1 cellular context compared by ENCODE assay signal in the genomic region with DNA sequence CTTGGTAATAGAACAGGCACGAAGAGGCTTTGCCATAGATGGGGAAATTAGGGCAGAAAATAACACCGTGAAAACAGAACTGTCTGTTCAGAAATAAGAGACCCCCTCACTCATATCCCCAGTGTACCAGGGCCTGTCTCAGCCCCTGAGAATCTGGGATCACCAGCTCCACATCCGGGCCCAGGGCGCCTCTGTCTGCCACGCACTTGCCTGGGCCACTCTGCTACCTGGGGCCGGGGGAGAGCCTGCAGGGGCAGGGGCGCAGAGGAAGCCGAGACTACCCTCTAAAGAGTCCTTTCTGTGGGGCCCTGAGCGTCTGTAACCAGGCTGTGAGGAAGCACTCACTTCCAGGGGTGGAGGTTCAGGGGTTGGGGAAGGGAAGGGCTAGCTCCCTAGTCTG.
TF ChIP-seq lines count a peak whose summit lies in the region.

No MANE protein-coding gene starts in this region.

TF ChIP-seq in GM23338, 12 proteins besides CTCF, POLR2A, EP300 and RAD21 (continued from another document):
- TF ChIP-seq, protein P1, sequence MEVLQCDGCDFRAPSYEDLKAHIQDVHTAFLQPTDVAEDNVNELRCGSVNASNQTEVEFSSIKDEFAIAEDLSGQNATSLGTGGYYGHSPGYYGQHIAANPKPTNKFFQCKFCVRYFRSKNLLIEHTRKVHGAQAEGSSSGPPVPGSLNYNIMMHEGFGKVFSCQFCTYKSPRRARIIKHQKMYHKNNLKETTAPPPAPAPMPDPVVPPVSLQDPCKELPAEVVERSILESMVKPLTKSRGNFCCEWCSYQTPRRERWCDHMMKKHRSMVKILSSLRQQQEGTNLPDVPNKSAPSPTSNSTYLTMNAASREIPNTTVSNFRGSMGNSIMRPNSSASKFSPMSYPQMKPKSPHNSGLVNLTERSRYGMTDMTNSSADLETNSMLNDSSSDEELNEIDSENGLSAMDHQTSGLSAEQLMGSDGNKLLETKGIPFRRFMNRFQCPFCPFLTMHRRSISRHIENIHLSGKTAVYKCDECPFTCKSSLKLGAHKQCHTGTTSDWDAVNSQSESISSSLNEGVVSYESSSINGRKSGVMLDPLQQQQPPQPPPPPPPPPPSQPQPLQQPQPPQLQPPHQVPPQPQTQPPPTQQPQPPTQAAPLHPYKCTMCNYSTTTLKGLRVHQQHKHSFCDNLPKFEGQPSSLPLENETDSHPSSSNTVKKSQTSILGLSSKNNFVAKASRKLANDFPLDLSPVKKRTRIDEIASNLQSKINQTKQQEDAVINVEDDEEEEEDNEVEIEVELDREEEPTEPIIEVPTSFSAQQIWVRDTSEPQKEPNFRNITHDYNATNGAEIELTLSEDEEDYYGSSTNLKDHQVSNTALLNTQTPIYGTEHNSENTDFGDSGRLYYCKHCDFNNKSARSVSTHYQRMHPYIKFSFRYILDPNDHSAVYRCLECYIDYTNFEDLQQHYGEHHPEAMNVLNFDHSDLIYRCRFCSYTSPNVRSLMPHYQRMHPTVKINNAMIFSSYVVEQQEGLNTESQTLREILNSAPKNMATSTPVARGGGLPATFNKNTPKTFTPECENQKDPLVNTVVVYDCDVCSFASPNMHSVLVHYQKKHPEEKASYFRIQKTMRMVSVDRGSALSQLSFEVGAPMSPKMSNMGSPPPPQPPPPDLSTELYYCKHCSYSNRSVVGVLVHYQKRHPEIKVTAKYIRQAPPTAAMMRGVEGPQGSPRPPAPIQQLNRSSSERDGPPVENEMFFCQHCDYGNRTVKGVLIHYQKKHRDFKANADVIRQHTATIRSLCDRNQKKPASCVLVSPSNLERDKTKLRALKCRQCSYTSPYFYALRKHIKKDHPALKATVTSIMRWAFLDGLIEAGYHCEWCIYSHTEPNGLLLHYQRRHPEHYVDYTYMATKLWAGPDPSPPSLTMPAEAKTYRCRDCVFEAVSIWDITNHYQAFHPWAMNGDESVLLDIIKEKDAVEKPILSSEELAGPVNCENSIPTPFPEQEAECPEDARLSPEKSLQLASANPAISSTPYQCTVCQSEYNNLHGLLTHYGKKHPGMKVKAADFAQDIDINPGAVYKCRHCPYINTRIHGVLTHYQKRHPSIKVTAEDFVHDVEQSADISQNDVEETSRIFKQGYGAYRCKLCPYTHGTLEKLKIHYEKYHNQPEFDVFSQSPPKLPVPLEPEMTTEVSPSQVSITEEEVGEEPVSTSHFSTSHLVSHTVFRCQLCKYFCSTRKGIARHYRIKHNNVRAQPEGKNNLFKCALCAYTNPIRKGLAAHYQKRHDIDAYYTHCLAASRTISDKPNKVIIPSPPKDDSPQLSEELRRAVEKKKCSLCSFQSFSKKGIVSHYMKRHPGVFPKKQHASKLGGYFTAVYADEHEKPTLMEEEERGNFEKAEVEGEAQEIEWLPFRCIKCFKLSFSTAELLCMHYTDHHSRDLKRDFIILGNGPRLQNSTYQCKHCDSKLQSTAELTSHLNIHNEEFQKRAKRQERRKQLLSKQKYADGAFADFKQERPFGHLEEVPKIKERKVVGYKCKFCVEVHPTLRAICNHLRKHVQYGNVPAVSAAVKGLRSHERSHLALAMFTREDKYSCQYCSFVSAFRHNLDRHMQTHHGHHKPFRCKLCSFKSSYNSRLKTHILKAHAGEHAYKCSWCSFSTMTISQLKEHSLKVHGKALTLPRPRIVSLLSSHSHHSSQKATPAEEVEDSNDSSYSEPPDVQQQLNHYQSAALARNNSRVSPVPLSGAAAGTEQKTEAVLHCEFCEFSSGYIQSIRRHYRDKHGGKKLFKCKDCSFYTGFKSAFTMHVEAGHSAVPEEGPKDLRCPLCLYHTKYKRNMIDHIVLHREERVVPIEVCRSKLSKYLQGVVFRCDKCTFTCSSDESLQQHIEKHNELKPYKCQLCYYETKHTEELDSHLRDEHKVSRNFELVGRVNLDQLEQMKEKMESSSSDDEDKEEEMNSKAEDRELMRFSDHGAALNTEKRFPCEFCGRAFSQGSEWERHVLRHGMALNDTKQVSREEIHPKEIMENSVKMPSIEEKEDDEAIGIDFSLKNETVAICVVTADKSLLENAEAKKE (CRISPR knock-in tag; IDR thresholded peaks at IDR 0.05): no peak
- TF ChIP-seq ZNF114 (CRISPR knock-in tag; IDR thresholded peaks at IDR 0.05): no peak
- TF ChIP-seq, protein P2, sequence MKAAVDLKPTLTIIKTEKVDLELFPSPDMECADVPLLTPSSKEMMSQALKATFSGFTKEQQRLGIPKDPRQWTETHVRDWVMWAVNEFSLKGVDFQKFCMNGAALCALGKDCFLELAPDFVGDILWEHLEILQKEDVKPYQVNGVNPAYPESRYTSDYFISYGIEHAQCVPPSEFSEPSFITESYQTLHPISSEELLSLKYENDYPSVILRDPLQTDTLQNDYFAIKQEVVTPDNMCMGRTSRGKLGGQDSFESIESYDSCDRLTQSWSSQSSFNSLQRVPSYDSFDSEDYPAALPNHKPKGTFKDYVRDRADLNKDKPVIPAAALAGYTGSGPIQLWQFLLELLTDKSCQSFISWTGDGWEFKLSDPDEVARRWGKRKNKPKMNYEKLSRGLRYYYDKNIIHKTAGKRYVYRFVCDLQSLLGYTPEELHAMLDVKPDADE (IDR thresholded peaks at IDR 0.05): no peak
